Comparison of ENCODE assay signal across 13 cellular contexts in genomic region chr16:69711115-69711740, GRCh38. TPM values are rescaled to one million over a fixed set of nuclear protein-coding genes. Genes with fewer than 3 reads are reported as not detected.
A peak's percentile ranks its signal among the peaks of the same experiment; 100 is the strongest.
DNase-seq lines count a peak whose midpoint lies in the region; ATAC-seq and TF ChIP-seq lines count a peak whose summit lies in the region.
"Had no signal": no experiment of that assay in that cellular context is flagged by ENCODE, and none has a peak within 500 bp of the region (broad histone marks: within the 10 kb centered on the region; RNA-seq: fewer than 3 reads in every experiment).

No MANE protein-coding gene starts in this region.

- no peaks in the 10 kb centered on the region for H3K9me3 Mint-ChIP-seq in activated T-cell treated with anti-CD3 and anti-CD28 coated beads, Interleukin-2, amount 50 U/mL, for 4 hours
- H3K9me3 Mint-ChIP-seq in activated T-cell treated with anti-CD3 and anti-CD28 coated beads, Interleukin-2, amount 50 U/mL, for 24 hours = no peaks in the 10 kb centered on the region
- H3K9me3 Mint-ChIP-seq: T-helper 2 cell treated with Interferon-gamma antibody and Interleukin-4, amounts not matched to agents 5 μg/mL and 100 μg/mL, for 36 hours had no signal

- no peak overlapping the region for H3K4me3 Mint-ChIP-seq in activated T-cell treated with anti-CD3 and anti-CD28 coated beads, Interleukin-2, amount 50 U/mL, for 4 hours
- no peak overlapping the region for H3K4me3 Mint-ChIP-seq in activated T-cell treated with anti-CD3 and anti-CD28 coated beads, Interleukin-2, amount 50 U/mL, for 24 hours
- H3K4me3 Mint-ChIP-seq: T-helper 2 cell treated with Interferon-gamma antibody and Interleukin-4, amounts not matched to agents 5 μg/mL and 100 μg/mL, for 36 hours had no signal

- no peaks in the 10 kb centered on the region for H3K27me3 ChIP-seq in stomach
- H3K27me3 ChIP-seq: BLaER1 had no signal

- H3K27me3 Mint-ChIP-seq in activated T-cell treated with anti-CD3 and anti-CD28 coated beads, Interleukin-2, amount 50 U/mL, for 4 hours (ENCODE audit: low read depth) = no peaks in the 10 kb centered on the region
- no peaks in the 10 kb centered on the region for H3K27me3 Mint-ChIP-seq in activated T-cell treated with anti-CD3 and anti-CD28 coated beads, Interleukin-2, amount 50 U/mL, for 24 hours

- no peaks in the 10 kb centered on the region for H3K4me1 Mint-ChIP-seq in activated T-cell treated with anti-CD3 and anti-CD28 coated beads, Interleukin-2, amount 50 U/mL, for 4 hours (ENCODE audit: low read depth)
- peaks cover 10% of the 10 kb centered on the region for H3K4me1 Mint-ChIP-seq in activated T-cell treated with anti-CD3 and anti-CD28 coated beads, Interleukin-2, amount 50 U/mL, for 24 hours (ENCODE audit: low read depth)

- no peak for TF ChIP-seq POLR2A in stomach (IDR thresholded peaks at IDR 0.05)

- intact Hi-C loops in stomach (cut with DNase I; ENCODE audit: low total_unique reads) = loop anchor here (5.0 kb wide), 1 partner anchor 36 kb away; no protein-coding TSS in a partner anchor

- H3K27ac ChIP-seq in VCaP (peak overlapping the region; percentile 31), stomach (peak overlapping the region in 4 of 5 donors; percentile 32 to 54 (median 44))
- H3K27ac ChIP-seq: BLaER1 had no signal

- DNase-seq in activated T-cell treated with anti-CD3 and anti-CD28 coated beads, Interleukin-2, amount 50 U/mL, for 4 hours = no peak
- no peak for DNase-seq in activated T-cell treated with anti-CD3 and anti-CD28 coated beads, Interleukin-2, amount 50 U/mL, for 24 hours
- DNase-seq in glomerular visceral epithelial cell (ENCODE audit: extremely low spot score) (peak; percentile 42), stomach (peak; percentile 85), inferior parietal cortex (ENCODE audit: extremely low spot score) (no peak)
- DNase-seq: activated effector memory CD4-positive, alpha-beta T cell treated with anti-CD3 and anti-CD28 coated beads, Interleukin-2, amount 50 U/mL, for 16 hours; NCI-H524 treated with DMSO at 0.1 percent for 48 hours had no signal

- no peak overlapping the region for H3K4me3 ChIP-seq in stomach
- H3K4me3 ChIP-seq: BLaER1, HAP-1 had no signal

- no peak for TF ChIP-seq EP300 in stomach (IDR thresholded peaks at IDR 0.05)

- WGBS in stomach, 5 donors = 43 to 65% (median 59%) methylated on average over 12 of the region's 12 CpGs

- H3K36me3 ChIP-seq in stomach = peaks cover 29 to 90% (median 77%) of the 10 kb centered on the region in 4 donors

- TF ChIP-seq CTCF in VCaP (conservative IDR thresholded peaks at IDR 0.05) (no peak), stomach (IDR thresholded peaks at IDR 0.05) (no peak)

- H3K36me3 Mint-ChIP-seq in activated T-cell treated with anti-CD3 and anti-CD28 coated beads, Interleukin-2, amount 50 U/mL, for 4 hours (ENCODE audit: insufficient read depth) = peaks cover 3% of the 10 kb centered on the region
- H3K36me3 Mint-ChIP-seq in activated T-cell treated with anti-CD3 and anti-CD28 coated beads, Interleukin-2, amount 50 U/mL, for 24 hours (ENCODE audit: low read depth) = peaks cover 47% of the 10 kb centered on the region

- ATAC-seq in activated T-cell treated with anti-CD3 and anti-CD28 coated beads, Interleukin-2, amount 50 U/mL, for 4 hours = peak; percentile 48 to 54
- no peak for ATAC-seq in HG02678 (IDR thresholded peaks at IDR 0.05; ENCODE audit: unreplicated experiment)
- no peak for ATAC-seq in GM21529 (IDR thresholded peaks at IDR 0.05; ENCODE audit: unreplicated experiment)

- H3K27ac Mint-ChIP-seq in activated T-cell treated with anti-CD3 and anti-CD28 coated beads, Interleukin-2, amount 50 U/mL, for 24 hours = no peak overlapping the region
- H3K27ac Mint-ChIP-seq: T-helper 2 cell treated with Interferon-gamma antibody and Interleukin-4, amounts not matched to agents 5 μg/mL and 100 μg/mL, for 36 hours had no signal

- H3K9me3 ChIP-seq in stomach = no peaks in the 10 kb centered on the region
- H3K9me3 ChIP-seq: BLaER1, HAP-1 had no signal

- H3K4me1 ChIP-seq in stomach = peaks cover 6 to 53% (median 31%) of the 10 kb centered on the region in 4 donors
- H3K4me1 ChIP-seq: BLaER1, HAP-1 had no signal

RNA-seq across cellular contexts. Expression of gene NQO1, which starts 15.1 kb away (rescaled TPM):
- 1 to 10 TPM; 5.5 to 8.5 (median 6.0) TPM for total RNA-seq in activated T-cell treated with anti-CD3 and anti-CD28 coated beads, Interleukin-2, amount 50 U/mL, for 4 hours
- total RNA-seq in stomach = 100 to 1,000 TPM in 3 of 5 donors, 10 to 100 TPM in 2; 58.8 to 460 (median 137) TPM
- 1,000 to 10,000 TPM in 1 of 3 donors, 100 to 1,000 TPM in 1, 10 to 100 TPM in 1; 97.8 to 1,232 (median 310) TPM for polyA plus RNA-seq in stomach

RNA-seq across cellular contexts. Expression of gene NOB1, which starts 43.5 kb away (rescaled TPM):
- total RNA-seq in activated T-cell treated with anti-CD3 and anti-CD28 coated beads, Interleukin-2, amount 50 U/mL, for 4 hours = 100 to 1,000 TPM; 181 to 194 (median 181) TPM
- 10 to 100 TPM in 4 of 5 donors, 1 to 10 TPM in 1; 4.9 to 76.4 (median 52.5) TPM for total RNA-seq in stomach
- 10 to 100 TPM; 36.3 to 63.1 (median 52.9) TPM for polyA plus RNA-seq in stomach

RNA-seq across cellular contexts. Expression of gene WWP2, which starts 50.9 kb away (rescaled TPM):
- 10 to 100 TPM; 34.7 to 44.2 (median 36.5) TPM for total RNA-seq in activated T-cell treated with anti-CD3 and anti-CD28 coated beads, Interleukin-2, amount 50 U/mL, for 4 hours
- total RNA-seq in stomach = 100 to 1,000 TPM in 1 of 5 donors, 10 to 100 TPM in 4; 34.4 to 442 (median 62.5) TPM
- polyA plus RNA-seq in stomach = 10 to 100 TPM; 16.0 to 28.9 (median 20.5) TPM

Comparison
In these comparisons a context has a peak if more than half of its experiments do, and no peak if none do; other contexts are left out.
1. ATAC-seq: peak in activated T-cell treated with anti-CD3 and anti-CD28 coated beads, Interleukin-2, amount 50 U/mL, for 4 hours (2 of 2); none in HG02678 (single experiment) and GM21529 (single experiment).
2. DNase-seq: peak in glomerular visceral epithelial cell (single experiment) and stomach (single experiment); none in activated T-cell treated with anti-CD3 and anti-CD28 coated beads, Interleukin-2, amount 50 U/mL, for 4 hours (single experiment), activated T-cell treated with anti-CD3 and anti-CD28 coated beads, Interleukin-2, amount 50 U/mL, for 24 hours (single experiment) and inferior parietal cortex (single experiment).
3. RNA of gene NQO1, which starts 15.1 kb away (total RNA-seq): 58.8 to 460 TPM in stomach; 5.5 to 8.5 TPM in activated T-cell treated with anti-CD3 and anti-CD28 coated beads, Interleukin-2, amount 50 U/mL, for 4 hours; every median in the first group is over 4 times any median in the second.